ENCODE assay signal across 11 cellular contexts in genomic region chr2:181570833-181571661, GRCh38.
A peak's percentile ranks its signal among the peaks of the same experiment; 100 is the strongest.
DNase-seq lines count a peak whose midpoint lies in the region; ATAC-seq and TF ChIP-seq lines count a peak whose summit lies in the region.
"Had no signal": no experiment of that assay in that cellular context is flagged by ENCODE, and none has a peak within 500 bp of the region (broad histone marks: within the 10 kb centered on the region; RNA-seq: fewer than 3 reads in every experiment).

No MANE protein-coding gene starts in this region.

- DNase-seq in CD14-positive monocyte (ENCODE audit: low spot score), result no peak
- DNase-seq in GM23248, result peak; percentile 18
- no peak for DNase-seq in T-helper 17 cell
- peak; percentile 2 for DNase-seq in iris pigment epithelial cell (ENCODE audit: low read depth)
- DNase-seq in GM20000 (ENCODE audit: low spot score), result no peak
- DNase-seq in NCI-H187 (lab: John Stamatoyannopoulos, UW), result no peak
- DNase-seq in vagina (ENCODE audit: extremely low spot score in 2 of 2), result no peak
- DNase-seq in effector memory CD4-positive, alpha-beta T cell, result no peak
- DNase-seq: NCI-H345; stimulated activated CD4-positive, alpha-beta T cell treated with anti-CD3 and anti-CD28 coated beads, Interleukin-4, amount 100 ng/mL, for 24 hours had no signal

- in situ Hi-C loops in GM23248 (cut with MboI), result loop anchor here (10.0 kb wide), 1 partner anchor 144 kb away; no protein-coding TSS in a partner anchor

- H3K27ac Mint-ChIP-seq in CD14-positive monocyte, result no peak overlapping the region
- H3K27ac Mint-ChIP-seq in T-helper 17 cell, result peak overlapping the region; percentile 14

- H3K4me3 Mint-ChIP-seq in CD14-positive monocyte, result no peak overlapping the region
- no peak overlapping the region for H3K4me3 Mint-ChIP-seq in T-helper 17 cell

- H3K4me2 ChIP-seq in GM23248 (ENCODE audit: unreplicated experiment), result no peak overlapping the region

- H3K4me3 ChIP-seq in GM23248 (no peak overlapping the region), vagina (no peak overlapping the region)
- no peak overlapping the region for H3K4me3 ChIP-seq in effector memory CD4-positive, alpha-beta T cell (ENCODE audit: insufficient read depth, low read depth, low read length, poor library complexity, severe bottlenecking)
- H3K4me3 ChIP-seq: tibial nerve had no signal

- intact Hi-C loops in CD14-positive monocyte (cut with micrococcal nuclease) (loop anchor here (10.0 kb wide), 1 partner anchor 144 kb away; no protein-coding TSS in a partner anchor), vagina (cut with DNase I) (no loop called here)

- no peaks in the 10 kb centered on the region for H3K36me3 Mint-ChIP-seq in CD14-positive monocyte
- H3K36me3 Mint-ChIP-seq in T-helper 17 cell (ENCODE audit: low read depth), result no peaks in the 10 kb centered on the region

- peaks cover 5% of the 10 kb centered on the region for H3K4me1 Mint-ChIP-seq in CD14-positive monocyte
- H3K4me1 Mint-ChIP-seq in T-helper 17 cell, result no peaks in the 10 kb centered on the region

- ATAC-seq in T-helper 17 cell, result no peak

- H2AFZ ChIP-seq in GM23248, result no peak overlapping the region

- H3K4me1 ChIP-seq in GM23248 (ENCODE audit: insufficient read depth) (no peaks in the 10 kb centered on the region), vagina (no peaks in the 10 kb centered on the region)
- no peaks in the 10 kb centered on the region for H3K4me1 ChIP-seq in effector memory CD4-positive, alpha-beta T cell (ENCODE audit: control insufficient read depth, insufficient read depth, low read length, poor library complexity, severe bottlenecking)
- H3K4me1 ChIP-seq: tibial nerve had no signal

- H3K9me2 ChIP-seq in GM23248 (ENCODE audit: insufficient read depth), result no peaks in the 10 kb centered on the region

- H3K9ac ChIP-seq in GM23248, result no peak overlapping the region

- H3K27me3 ChIP-seq in GM23248 (replicated peaks; ENCODE audit: insufficient read depth) (no peaks in the 10 kb centered on the region), vagina (no peaks in the 10 kb centered on the region)
- no peaks in the 10 kb centered on the region for H3K27me3 ChIP-seq in effector memory CD4-positive, alpha-beta T cell (replicated peaks; ENCODE audit: control insufficient read depth, insufficient read depth, low read length, poor library complexity, severe bottlenecking)
- H3K27me3 ChIP-seq: tibial nerve had no signal

- TF ChIP-seq POLR2A in vagina (IDR thresholded peaks at IDR 0.05), result no peak

- H4K20me1 ChIP-seq in GM23248 (ENCODE audit: insufficient read depth), result no peaks in the 10 kb centered on the region

- whole genome bisulfite sequencing in GM23248 (ENCODE audit: low coverage in 1 of 2, low lambda C conversion rate in 2 of 2, missing lambda C conversion rate in 2 of 2), 2 experiments, result 83 to 89% methylated on average over 4 of the region's 4 CpGs

- H3F3A ChIP-seq in GM23248 (ENCODE audit: insufficient read depth), result no peaks in the 10 kb centered on the region

- H3K27ac ChIP-seq in GM23248 (no peak overlapping the region), vagina (no peak overlapping the region)
- no peak overlapping the region for H3K27ac ChIP-seq in effector memory CD4-positive, alpha-beta T cell (ENCODE audit: insufficient read depth, low read length, poor library complexity, severe bottlenecking)
- H3K27ac ChIP-seq: tibial nerve had no signal

- H3K9me3 Mint-ChIP-seq in CD14-positive monocyte, result no peaks in the 10 kb centered on the region

- no peaks in the 10 kb centered on the region for H3K9me3 ChIP-seq in GM23248 (ENCODE audit: low read depth)
- H3K9me3 ChIP-seq in T-helper 17 cell (ENCODE audit: control insufficient read depth, low read length, poor library complexity, severe bottlenecking), result no peaks in the 10 kb centered on the region
- H3K9me3 ChIP-seq in vagina, result no peaks in the 10 kb centered on the region
- H3K9me3 ChIP-seq in effector memory CD4-positive, alpha-beta T cell (ENCODE audit: control insufficient read depth, low read length), result no peaks in the 10 kb centered on the region
- H3K9me3 ChIP-seq: tibial nerve had no signal

- no peaks in the 10 kb centered on the region for H3K79me2 ChIP-seq in GM23248 (ENCODE audit: insufficient read depth)

- H3K27me3 Mint-ChIP-seq in CD14-positive monocyte (ENCODE audit: low read depth in 3 of 3), result no peaks in the 10 kb centered on the region
- peaks cover 31% of the 10 kb centered on the region for H3K27me3 Mint-ChIP-seq in T-helper 17 cell

- no peaks in the 10 kb centered on the region for H3K36me3 ChIP-seq in GM23248 (ENCODE audit: low read depth)
- no peaks in the 10 kb centered on the region for H3K36me3 ChIP-seq in vagina
- H3K36me3 ChIP-seq in effector memory CD4-positive, alpha-beta T cell (ENCODE audit: control insufficient read depth, insufficient read depth, low read length), result no peaks in the 10 kb centered on the region
- H3K36me3 ChIP-seq: tibial nerve had no signal

- TF ChIP-seq CTCF in CD14-positive monocyte (IDR thresholded peaks at IDR 0.05), result peak; percentile 70
- TF ChIP-seq CTCF in GM20000 (IDR thresholded peaks at IDR 0.05; ENCODE audit: extremely low read depth, missing control alignments), result no peak
- no peak for TF ChIP-seq CTCF in vagina (IDR thresholded peaks at IDR 0.05)

Comparison
In these comparisons a context has a peak if more than half of its experiments do, and no peak if none do; other contexts are left out.
1. DNase-seq: peak in GM23248 (single experiment) and iris pigment epithelial cell (single experiment); none in CD14-positive monocyte (single experiment), T-helper 17 cell (0 of 3), GM20000 (single experiment), NCI-H187 (0 of 2), vagina (0 of 2) and effector memory CD4-positive, alpha-beta T cell (0 of 3).